ENCODE assay signal across 7 cellular contexts in the genomic region with DNA sequence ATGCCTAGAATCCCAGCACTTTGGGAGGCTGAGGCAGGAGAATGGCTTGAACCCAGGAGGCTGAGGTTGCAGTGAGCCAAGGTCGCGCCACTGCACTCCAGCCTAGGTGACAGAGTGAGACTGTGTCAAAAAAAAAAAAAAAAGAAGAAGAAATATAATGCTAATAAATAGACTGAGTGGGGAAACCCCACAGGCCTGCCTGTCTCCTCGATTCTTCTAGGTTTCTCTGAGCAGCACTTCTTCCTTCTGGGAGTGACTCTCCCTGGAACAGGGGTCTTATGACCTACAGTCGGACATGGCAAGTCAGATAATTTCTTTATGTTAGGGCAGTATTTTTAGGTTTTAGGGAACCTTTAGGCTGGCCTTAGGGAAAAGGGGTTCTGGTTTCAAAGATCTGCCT.
DNase-seq lines count a peak whose midpoint lies in the region; ATAC-seq, FAIRE-seq and TF ChIP-seq lines count a peak whose summit lies in the region.
"Not testable (repeated sequence)": the region's sequence is repeated elsewhere in the genome, so short reads cannot be mapped to it uniquely, and the experiment has no call there.

No MANE protein-coding gene starts in this region.

- H3K27ac ChIP-seq in HCT116 (ENCODE audit: low read depth, low read length); keratinocyte (ENCODE audit: control insufficient read depth, insufficient read depth, low read length): not testable (repeated sequence)
- peak overlapping the region; percentile 67 for H3K27ac ChIP-seq in RWPE1

- FAIRE-seq in keratinocyte (lab: Jason Lieb, UNC), result not testable (repeated sequence)

- not testable (repeated sequence) for H3K36me3 Mint-ChIP-seq in activated CD4-positive, alpha-beta T cell treated with anti-CD3 and anti-CD28 coated beads for 36 hours (ENCODE audit: low read depth)
- peaks cover 13% of the 10 kb centered on the region for H3K36me3 Mint-ChIP-seq in activated naive CD8-positive, alpha-beta T cell treated with anti-CD3 and anti-CD28 coated beads, Interleukin-2, amount 50 U/mL, for 24 hours (ENCODE audit: low read depth)
- H3K36me3 Mint-ChIP-seq in stimulated activated memory B cell treated with anti-CD40 and anti-IgM and Interleukin-4, amounts not matched to agents 10 μg/mL and 1 μg/mL and 100 μg/mL, for 72 hours, result peaks cover 30% of the 10 kb centered on the region

- peaks cover 60% of the 10 kb centered on the region for H3K4me1 Mint-ChIP-seq in activated CD4-positive, alpha-beta T cell treated with anti-CD3 and anti-CD28 coated beads for 36 hours
- peaks cover 89% of the 10 kb centered on the region for H3K4me1 Mint-ChIP-seq in activated naive CD8-positive, alpha-beta T cell treated with anti-CD3 and anti-CD28 coated beads, Interleukin-2, amount 50 U/mL, for 24 hours
- peaks cover 95% of the 10 kb centered on the region for H3K4me1 Mint-ChIP-seq in stimulated activated memory B cell treated with anti-CD40 and anti-IgM and Interleukin-4, amounts not matched to agents 10 μg/mL and 1 μg/mL and 100 μg/mL, for 72 hours

- not testable (repeated sequence) for TF ChIP-seq CTCF in HCT116 (IDR thresholded peaks at IDR 0.05 in 2 of 3, conservative IDR thresholded peaks at IDR 0.05 in 1 of 3; ENCODE audit: borderline replicate concordance in 1 of 3, insufficient read depth in 1 of 3, low read depth in 2 of 3, low read length in 2 of 3); RWPE1 (conservative IDR thresholded peaks at IDR 0.05; ENCODE audit: low read depth); keratinocyte (optimal IDR thresholded peaks at IDR 0.05 in 1 of 3, IDR thresholded peaks at IDR 0.05 in 1 of 3, conservative IDR thresholded peaks at IDR 0.05 in 1 of 3; ENCODE audit: extremely low read depth in 1 of 3, insufficient read depth in 2 of 3, low read length in 3 of 3)

- not testable (repeated sequence) for H3K27me3 ChIP-seq in HCT116 (ENCODE audit: insufficient read depth, low read length); keratinocyte (ENCODE audit: control insufficient read depth, extremely low read depth, insufficient read depth, low read length)

- peaks cover 30% of the 10 kb centered on the region; the same call in 1 of the 2 replicates for H3K79me2 ChIP-seq in HCT116 (ENCODE audit: insufficient read depth, low read length)
- H3K79me2 ChIP-seq in keratinocyte (ENCODE audit: control insufficient read depth, insufficient read depth, low read length), result not testable (repeated sequence)

- peak overlapping the region; percentile 26 for H3K27ac Mint-ChIP-seq in activated CD4-positive, alpha-beta T cell treated with anti-CD3 and anti-CD28 coated beads for 36 hours
- H3K27ac Mint-ChIP-seq in activated naive CD8-positive, alpha-beta T cell treated with anti-CD3 and anti-CD28 coated beads, Interleukin-2, amount 50 U/mL, for 24 hours, result peak overlapping the region; percentile 98
- peak overlapping the region; percentile 96 for H3K27ac Mint-ChIP-seq in stimulated activated memory B cell treated with anti-CD40 and anti-IgM and Interleukin-4, amounts not matched to agents 10 μg/mL and 1 μg/mL and 100 μg/mL, for 72 hours

- not testable (repeated sequence) for TF ChIP-seq POLR2A in HCT116 (IDR thresholded peaks at IDR 0.05; ENCODE audit: borderline replicate concordance, extremely low read depth, insufficient read depth, insufficient read length)

- not testable (repeated sequence) for H3K9me3 Mint-ChIP-seq in activated CD4-positive, alpha-beta T cell treated with anti-CD3 and anti-CD28 coated beads for 36 hours (ENCODE audit: low read depth); activated naive CD8-positive, alpha-beta T cell treated with anti-CD3 and anti-CD28 coated beads, Interleukin-2, amount 50 U/mL, for 24 hours; stimulated activated memory B cell treated with anti-CD40 and anti-IgM and Interleukin-4, amounts not matched to agents 10 μg/mL and 1 μg/mL and 100 μg/mL, for 72 hours

- CTCF ChIA-PET in HCT116 (lab: Charles Lee); RWPE1 (lab: Yijun Ruan, JAX); activated CD4-positive, alpha-beta T cell treated with anti-CD3 and anti-CD28 coated beads for 36 hours (lab: Charles Lee): not testable (repeated sequence)

- H3K4me1 ChIP-seq in HCT116 (ENCODE audit: control insufficient read depth in 1 of 2, insufficient read depth in 2 of 2, low read length in 2 of 2) (peaks cover 16 to 73% of the 10 kb centered on the region in 2 experiments), keratinocyte (ENCODE audit: control insufficient read depth, extremely low read depth, insufficient read depth, low read length) (peaks cover 18% of the 10 kb centered on the region)

- H2AFZ ChIP-seq in HCT116 (ENCODE audit: low read depth, low read length, poor library complexity, severe bottlenecking); keratinocyte (ENCODE audit: control insufficient read depth, low read length): not testable (repeated sequence)

- H3K9me1 ChIP-seq in keratinocyte (ENCODE audit: control insufficient read depth, extremely low read depth, insufficient read depth, low read length), result not testable (repeated sequence)

- H3K4me3 Mint-ChIP-seq in activated CD4-positive, alpha-beta T cell treated with anti-CD3 and anti-CD28 coated beads for 36 hours; activated naive CD8-positive, alpha-beta T cell treated with anti-CD3 and anti-CD28 coated beads, Interleukin-2, amount 50 U/mL, for 24 hours: not testable (repeated sequence)
- peak overlapping the region; percentile 82 for H3K4me3 Mint-ChIP-seq in stimulated activated memory B cell treated with anti-CD40 and anti-IgM and Interleukin-4, amounts not matched to agents 10 μg/mL and 1 μg/mL and 100 μg/mL, for 72 hours

- not testable (repeated sequence) for ATAC-seq in HCT116; activated CD4-positive, alpha-beta T cell treated with anti-CD3 and anti-CD28 coated beads for 36 hours; activated naive CD8-positive, alpha-beta T cell treated with anti-CD3 and anti-CD28 coated beads, Interleukin-2, amount 50 U/mL, for 24 hours; stimulated activated memory B cell treated with anti-CD40 and anti-IgM and Interleukin-4, amounts not matched to agents 10 μg/mL and 1 μg/mL and 100 μg/mL, for 72 hours

- intact Hi-C loops in HCT116 (cut with micrococcal nuclease), result not testable (repeated sequence)
- intact Hi-C loops in activated CD4-positive, alpha-beta T cell treated with anti-CD3 and anti-CD28 coated beads for 36 hours (cut with DNase I, micrococcal nuclease), result loop anchor here (1.0 to 10.0 kb wide), 4 partner anchors 33 to 512 kb away; partner anchors contain the start of gene MARCHF6 (in 1 of the 2)

- BruUV-seq in HCT116 (replicated peaks; lab: Mats Ljungman, UMichigan), result not testable (repeated sequence)

- H3K4me2 ChIP-seq in HCT116 (ENCODE audit: low read length), result not testable (repeated sequence)
- peak overlapping the region; percentile 19 for H3K4me2 ChIP-seq in keratinocyte (ENCODE audit: control insufficient read depth, extremely low read depth, insufficient read depth, low read depth, low read length)

- not testable (repeated sequence) for H3K36me3 ChIP-seq in HCT116 (ENCODE audit: control insufficient read depth in 1 of 2, insufficient read depth in 2 of 2, low read length in 2 of 2); keratinocyte (ENCODE audit: control insufficient read depth in 2 of 2, extremely low read depth in 1 of 2, insufficient read depth in 2 of 2, low read length in 2 of 2)

- POLR2A ChIA-PET in HCT116 (lab: Charles Lee); RWPE1 (lab: Yijun Ruan, JAX; ENCODE audit: low non-redundant PET); activated CD4-positive, alpha-beta T cell treated with anti-CD3 and anti-CD28 coated beads for 36 hours (lab: Charles Lee): not testable (repeated sequence)

- H4K20me1 ChIP-seq in HCT116 (ENCODE audit: insufficient read depth); keratinocyte (ENCODE audit: control insufficient read depth, extremely low read depth, insufficient read depth, low read length): not testable (repeated sequence)

- RAD21 ChIA-PET in HCT116 (lab: Charles Lee; ENCODE audit: low non-redundant PET in 1 of 2, low total read pairs in 2 of 2, uncharacterized antibody in 2 of 2, unreplicated experiment in 2 of 2), result not testable (repeated sequence)

- peak overlapping the region; percentile 58; the same call in 1 of the 2 replicates for H3K9ac ChIP-seq in HCT116 (ENCODE audit: low read length)
- H3K9ac ChIP-seq in keratinocyte (ENCODE audit: control insufficient read depth, extremely low read depth, insufficient read depth, low read length), result not testable (repeated sequence)

- not testable (repeated sequence) for TF ChIP-seq RAD21 in HCT116 (IDR thresholded peaks at IDR 0.05; ENCODE audit: low read depth)

- H3K9me3 ChIP-seq in HCT116 (ENCODE audit: control insufficient read depth in 1 of 2, insufficient read depth in 1 of 2, low read depth in 1 of 2, low read length in 2 of 2); keratinocyte (ENCODE audit: control insufficient read depth, low read depth, low read length): not testable (repeated sequence)

- DNase-seq in CD1c-positive myeloid dendritic cell (ENCODE audit: extremely low spot score), result peak; percentile 57
- not testable (repeated sequence) for DNase-seq in HCT116 (ENCODE audit: low read depth, low spot score); RWPE1 (ENCODE audit: low spot score); activated CD4-positive, alpha-beta T cell treated with anti-CD3 and anti-CD28 coated beads for 36 hours; activated naive CD8-positive, alpha-beta T cell treated with anti-CD3 and anti-CD28 coated beads, Interleukin-2, amount 50 U/mL, for 24 hours; keratinocyte (ENCODE audit: low read depth, low spot score)

- not testable (repeated sequence) for H3K4me3 ChIP-seq in HCT116 (replicated peaks in 1 of 2; ENCODE audit: low read depth in 1 of 2, low read length in 2 of 2); keratinocyte (ENCODE audit: control insufficient read depth in 2 of 3, extremely low read depth in 1 of 3, insufficient read depth in 2 of 3, low read depth in 1 of 3, low read length in 3 of 3)

- dilution Hi-C loops in keratinocyte (cut with MboI; ENCODE audit: extremely low pct_ligation_motif_present, low sequenced_read_pairs), result not testable (repeated sequence)

- peaks cover 13% of the 10 kb centered on the region for H3K27me3 Mint-ChIP-seq in activated CD4-positive, alpha-beta T cell treated with anti-CD3 and anti-CD28 coated beads for 36 hours
- H3K27me3 Mint-ChIP-seq in activated naive CD8-positive, alpha-beta T cell treated with anti-CD3 and anti-CD28 coated beads, Interleukin-2, amount 50 U/mL, for 24 hours; stimulated activated memory B cell treated with anti-CD40 and anti-IgM and Interleukin-4, amounts not matched to agents 10 μg/mL and 1 μg/mL and 100 μg/mL, for 72 hours: not testable (repeated sequence)

- H3K9me2 ChIP-seq in HCT116 (ENCODE audit: insufficient read depth), result not testable (repeated sequence)

Comparison
In these comparisons a context has a peak if more than half of its experiments do, and no peak if none do; other contexts are left out.
1. H3K27ac Mint-ChIP-seq: peak in every context shown above with its lines; median percentile 98 in activated naive CD8-positive, alpha-beta T cell treated with anti-CD3 and anti-CD28 coated beads, Interleukin-2, amount 50 U/mL, for 24 hours; 96 in stimulated activated memory B cell treated with anti-CD40 and anti-IgM and Interleukin-4, amounts not matched to agents 10 μg/mL and 1 μg/mL and 100 μg/mL, for 72 hours; 26 in activated CD4-positive, alpha-beta T cell treated with anti-CD3 and anti-CD28 coated beads for 36 hours.